In the genomic region with DNA sequence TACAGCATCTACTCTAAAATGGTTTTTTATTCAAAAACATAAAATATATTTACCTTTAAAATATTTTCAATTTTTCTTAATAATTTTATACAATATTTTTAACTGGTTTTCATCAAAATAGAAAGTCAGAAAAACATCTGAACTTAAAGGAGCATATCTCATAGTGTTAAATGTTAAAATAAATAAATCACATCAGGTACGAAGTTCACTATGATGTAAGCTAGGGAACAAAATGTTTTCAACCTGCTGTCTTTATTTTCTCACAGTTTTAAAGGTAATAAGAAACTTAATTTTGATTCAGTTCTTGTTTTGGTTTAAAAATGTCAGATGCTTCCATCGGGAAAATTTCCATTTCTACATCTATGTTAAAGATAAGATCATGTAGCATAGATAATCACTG, we compare ENCODE assay signal across 27 cellular contexts.
A peak's percentile ranks its signal among the peaks of the same experiment; 100 is the strongest.
DNase-seq lines count a peak whose midpoint lies in the region; ATAC-seq, FAIRE-seq and TF ChIP-seq lines count a peak whose summit lies in the region.
"Had no signal": no experiment of that assay in that cellular context is flagged by ENCODE, and none has a peak within 500 bp of the region (broad histone marks: within the 10 kb centered on the region; RNA-seq: fewer than 3 reads in every experiment).

No MANE protein-coding gene starts in this region.

- H3K27ac ChIP-seq in liver (ENCODE audit: low read depth in 1 of 2, low read length in 2 of 2) (no peak overlapping the region), HepG2 (ENCODE audit: extremely low read length, insufficient read depth, low read length) (no peak overlapping the region), kidney (ENCODE audit: low read depth in 2 of 2, low read length in 2 of 2) (no peak overlapping the region), pancreas (no peak overlapping the region)
- H3K27ac ChIP-seq: 22Rv1; A549; BLaER1 treated with 17β-estradiol and CSF1 and Interleukin-3, amounts not matched to agents 10 nM and 100 nM had no signal

- TF ChIP-seq POLR2A in HepG2 (IDR thresholded peaks at IDR 0.05; ENCODE audit: insufficient read depth in 1 of 2, low read depth in 2 of 2, low read length in 2 of 2), result no peak

- no peaks in the 10 kb centered on the region for H3K79me2 ChIP-seq in HepG2 (ENCODE audit: insufficient read depth, low read length)

- FAIRE-seq in HepG2 (lab: Jason Lieb, UNC), result no peak
- peak; percentile 82 for FAIRE-seq in kidney (lab: Jason Lieb, UNC)
- FAIRE-seq in pancreas (lab: Jason Lieb, UNC), result peak; percentile 94
- FAIRE-seq: A549, D721Med, GM12878, GM19239, H54 had no signal

- in situ Hi-C loops in HepG2 (cut with HindIII; ENCODE audit: extremely low pct_ligation_motif_present, low pct_unique_long_range_greater_than_20kb), result no loop called here

- TF ChIP-seq RAD21 in liver (IDR thresholded peaks at IDR 0.05) (no peak), HepG2 (CRISPR knock-in tag; IDR thresholded peaks at IDR 0.05) (no peak)

- no peak overlapping the region for H3K4me2 ChIP-seq in HepG2 (ENCODE audit: low read depth, low read length)
- H3K4me2 ChIP-seq: BLaER1 treated with 17β-estradiol and CSF1 and Interleukin-3, amounts not matched to agents 10 nM and 100 nM had no signal

- no peak overlapping the region for H3K27ac Mint-ChIP-seq in activated T-helper 17 cell treated with anti-CD3 and anti-CD28 coated beads, Interleukin-2, amount 50 U/mL, for 72 hours
- H3K27ac Mint-ChIP-seq: CD14-positive monocyte; CD4-positive, alpha-beta T cell; CD8-positive, alpha-beta memory T cell; HFFc6 had no signal

- CTCF ChIA-PET in HepG2 (lab: Yijun Ruan, JAX; ENCODE audit: low intra/inter-chr PET ratio, low total read pairs), result no interaction called here

- TF ChIP-seq CTCF in liver (IDR thresholded peaks at IDR 0.05; ENCODE audit: low read depth, low read length, missing input control), result no peak
- TF ChIP-seq CTCF in HepG2 (CRISPR knock-in tag; IDR thresholded peaks at IDR 0.05), result no peak
- TF ChIP-seq CTCF in kidney (IDR thresholded peaks at IDR 0.05; ENCODE audit: borderline replicate concordance, extremely low read depth, insufficient read depth), result no peak
- no peak for TF ChIP-seq CTCF in pancreas (IDR thresholded peaks at IDR 0.05)
- no peak for TF ChIP-seq CTCF in omental fat pad (IDR thresholded peaks at IDR 0.05)

- no peaks in the 10 kb centered on the region for H3K9me3 Mint-ChIP-seq in activated T-helper 17 cell treated with anti-CD3 and anti-CD28 coated beads, Interleukin-2, amount 50 U/mL, for 72 hours
- H3K9me3 Mint-ChIP-seq: CD4-positive, alpha-beta T cell; HFFc6 had no signal

- WGBS in liver, result 33% methylated on average over 2 of the region's 2 CpGs
- 1% methylated on average over 2 of the region's 2 CpGs for WGBS in HepG2 (ENCODE audit: low lambda C conversion rate)
- WGBS in pancreas, 2 donors, result 13 to 27% methylated on average over 2 of the region's 2 CpGs

- POLR2A ChIA-PET in HepG2 (lab: Yijun Ruan, JAX), result no interaction called here

- TF ChIP-seq EP300 in HepG2 (IDR thresholded peaks at IDR 0.05; ENCODE audit: low read depth in 2 of 2, low read length in 2 of 2) (no peak), HepG2 (CRISPR knock-in tag; IDR thresholded peaks at IDR 0.05; ENCODE audit: borderline replicate concordance) (no peak)

- no peak overlapping the region for H2AFZ ChIP-seq in HepG2 (ENCODE audit: low read length)

- no peaks in the 10 kb centered on the region for H3K27me3 Mint-ChIP-seq in activated T-helper 17 cell treated with anti-CD3 and anti-CD28 coated beads, Interleukin-2, amount 50 U/mL, for 72 hours
- H3K27me3 Mint-ChIP-seq: CD4-positive, alpha-beta T cell; CD8-positive, alpha-beta memory T cell had no signal

- H3K4me3 Mint-ChIP-seq in activated T-helper 17 cell treated with anti-CD3 and anti-CD28 coated beads, Interleukin-2, amount 50 U/mL, for 72 hours, result no peak overlapping the region
- H3K4me3 Mint-ChIP-seq: CD14-positive monocyte; CD4-positive, alpha-beta T cell; CD8-positive, alpha-beta memory T cell; HFFc6 had no signal

- H3K36me3 ChIP-seq in liver (ENCODE audit: control insufficient read depth in 4 of 4, insufficient read depth in 3 of 4, low read depth in 1 of 4, low read length in 3 of 4) (no peaks in the 10 kb centered on the region), HepG2 (replicated peaks in 1 of 2; ENCODE audit: control insufficient read depth in 1 of 2, insufficient read depth in 2 of 2, low read length in 2 of 2) (no peaks in the 10 kb centered on the region), kidney (ENCODE audit: control insufficient read depth in 1 of 2, insufficient read depth in 2 of 2, low read length in 2 of 2) (no peaks in the 10 kb centered on the region), pancreas (no peaks in the 10 kb centered on the region)
- H3K36me3 ChIP-seq: BE2C; BLaER1 treated with 17β-estradiol and CSF1 and Interleukin-3, amounts not matched to agents 10 nM and 100 nM; HAP-1 had no signal

- H3K4me3 ChIP-seq in liver (ENCODE audit: low read depth in 1 of 3, low read length in 3 of 3), result no peak overlapping the region
- no peak overlapping the region for H3K4me3 ChIP-seq in HepG2 (replicated peaks in 1 of 3; ENCODE audit: insufficient read depth in 1 of 3, low read depth in 2 of 3, low read length in 3 of 3)
- no peak overlapping the region for H3K4me3 ChIP-seq in kidney (ENCODE audit: low read length in 2 of 2)
- peak overlapping the region in 1 of 4 donors; percentile 4 for H3K4me3 ChIP-seq in pancreas
- H3K4me3 ChIP-seq: A549; BLaER1 treated with 17β-estradiol and CSF1 and Interleukin-3, amounts not matched to agents 10 nM and 100 nM; GM12878; HAP-1 had no signal

- no peak for ATAC-seq in HepG2
- peak in 2 of 4 donors; percentile 57 to 63 for ATAC-seq in pancreas
- no peak for ATAC-seq in HG03097 (IDR thresholded peaks at IDR 0.05; ENCODE audit: low FRiP score, unreplicated experiment)
- ATAC-seq in activated T-helper 17 cell treated with anti-CD3 and anti-CD28 coated beads, Interleukin-2, amount 50 U/mL, for 72 hours (replicated peaks), result no peak
- ATAC-seq in omental fat pad (ENCODE audit: low FRiP score), result no peak
- ATAC-seq: A549 had no signal

- intact Hi-C loops in HepG2 (cut with micrococcal nuclease; ENCODE audit: unreplicated experiment), result no loop called here
- intact Hi-C loops in kidney (cut with DNase I), result no loop called here
- intact Hi-C loops in pancreas (cut with DNase I), result no loop called here

- BruUV-seq in HepG2 (replicated peaks; lab: Mats Ljungman, UMichigan), result no TSS peak

- H3K4me1 ChIP-seq in liver (ENCODE audit: control insufficient read depth in 4 of 4, insufficient read depth in 4 of 4, low read length in 3 of 4) (no peaks in the 10 kb centered on the region), HepG2 (ENCODE audit: insufficient read depth, low read length) (no peaks in the 10 kb centered on the region), kidney (ENCODE audit: control insufficient read depth in 1 of 2, insufficient read depth in 1 of 2, low read depth in 1 of 2, low read length in 2 of 2) (no peaks in the 10 kb centered on the region), pancreas (peaks cover 0 to 12% (median 8%) of the 10 kb centered on the region in 3 donors)
- H3K4me1 ChIP-seq: BE2C; BLaER1 treated with 17β-estradiol and CSF1 and Interleukin-3, amounts not matched to agents 10 nM and 100 nM had no signal

- H3K9me3 ChIP-seq in liver (ENCODE audit: control insufficient read depth in 4 of 4, low read length in 3 of 4) (no peaks in the 10 kb centered on the region), HepG2 (ENCODE audit: low read length) (no peaks in the 10 kb centered on the region), kidney (ENCODE audit: control insufficient read depth in 1 of 2, low read length in 2 of 2) (no peaks in the 10 kb centered on the region), pancreas (no peaks in the 10 kb centered on the region)
- H3K9me3 ChIP-seq: A549; BE2C; BLaER1 treated with 17β-estradiol and CSF1 and Interleukin-3, amounts not matched to agents 10 nM and 100 nM; HAP-1 had no signal

- no peak for DNase-seq in HepG2 (ENCODE audit: low spot score)
- no peak for DNase-seq in kidney
- DNase-seq in pancreas, result no peak
- DNase-seq in omental fat pad (ENCODE audit: low spot score), result no peak
- DNase-seq: ACHN; AML-193; BE2C; CD4-positive, alpha-beta T cell; CD8-positive, alpha-beta memory T cell; DMS 273 treated with DMSO at 0.1 percent for 48 hours; DMS79; EL; GDM1; GOT3; HFFc6 had no signal

- H4K20me1 ChIP-seq in HepG2 (ENCODE audit: insufficient read depth, low read length), result no peaks in the 10 kb centered on the region
- H4K20me1 ChIP-seq: BLaER1 treated with 17β-estradiol and CSF1 and Interleukin-3, amounts not matched to agents 10 nM and 100 nM had no signal

- H3K9ac ChIP-seq in liver (ENCODE audit: low read depth in 1 of 2, low read length in 2 of 2) (no peak overlapping the region), HepG2 (ENCODE audit: insufficient read depth, low read depth, low read length) (no peak overlapping the region), kidney (ENCODE audit: low read length in 2 of 2) (no peak overlapping the region)
- H3K9ac ChIP-seq: BLaER1 treated with 17β-estradiol and CSF1 and Interleukin-3, amounts not matched to agents 10 nM and 100 nM had no signal

- H3K27me3 ChIP-seq in liver (ENCODE audit: control insufficient read depth in 4 of 4, insufficient read depth in 4 of 4, low read length in 3 of 4), result no peaks in the 10 kb centered on the region
- no peaks in the 10 kb centered on the region for H3K27me3 ChIP-seq in HepG2 (ENCODE audit: control insufficient read depth in 1 of 2, insufficient read depth in 2 of 2, low read length in 2 of 2)
- H3K27me3 ChIP-seq in pancreas, result no peaks in the 10 kb centered on the region
- H3K27me3 ChIP-seq: BE2C; BLaER1 treated with 17β-estradiol and CSF1 and Interleukin-3, amounts not matched to agents 10 nM and 100 nM had no signal

- H3K36me3 Mint-ChIP-seq in activated T-helper 17 cell treated with anti-CD3 and anti-CD28 coated beads, Interleukin-2, amount 50 U/mL, for 72 hours (ENCODE audit: low read depth), result no peaks in the 10 kb centered on the region
- H3K36me3 Mint-ChIP-seq: CD14-positive monocyte; CD8-positive, alpha-beta memory T cell had no signal

- H3K4me1 Mint-ChIP-seq in activated T-helper 17 cell treated with anti-CD3 and anti-CD28 coated beads, Interleukin-2, amount 50 U/mL, for 72 hours, result no peaks in the 10 kb centered on the region
- H3K4me1 Mint-ChIP-seq: CD14-positive monocyte; CD8-positive, alpha-beta memory T cell had no signal

TF ChIP-seq in liver, 16 proteins besides CTCF, POLR2A, EP300 and RAD21:
- TF ChIP-seq HNF4G (IDR thresholded peaks at IDR 0.05) (no peak), HNF4A (conservative IDR thresholded peaks at IDR 0.05) (peak; percentile 41 to 82)

TF ChIP-seq in HepG2, 621 proteins besides CTCF, POLR2A, EP300 and RAD21 (continues in another document):
- no peak for TF ChIP-seq HMGA1 (CRISPR knock-in tag; conservative IDR thresholded peaks at IDR 0.05)
- no peak for TF ChIP-seq ZEB1 (IDR thresholded peaks at IDR 0.05; ENCODE audit: insufficient replicate concordance, low read depth)
- TF ChIP-seq, protein P1, sequence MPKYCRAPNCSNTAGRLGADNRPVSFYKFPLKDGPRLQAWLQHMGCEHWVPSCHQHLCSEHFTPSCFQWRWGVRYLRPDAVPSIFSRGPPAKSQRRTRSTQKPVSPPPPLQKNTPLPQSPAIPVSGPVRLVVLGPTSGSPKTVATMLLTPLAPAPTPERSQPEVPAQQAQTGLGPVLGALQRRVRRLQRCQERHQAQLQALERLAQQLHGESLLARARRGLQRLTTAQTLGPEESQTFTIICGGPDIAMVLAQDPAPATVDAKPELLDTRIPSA (CRISPR knock-in tag; IDR thresholded peaks at IDR 0.05; ENCODE audit: borderline replicate concordance), result no peak
